ENCODE assay signal across 9 cellular contexts in genomic region chr3:105853801-105854432, GRCh38. TPM values are rescaled to one million over a fixed set of nuclear protein-coding genes. Genes with fewer than 3 reads are reported as not detected.
DNase-seq lines count a peak whose midpoint lies in the region; ATAC-seq and TF ChIP-seq lines count a peak whose summit lies in the region.
"Had no signal": no experiment of that assay in that cellular context is flagged by ENCODE, and none has a peak within 500 bp of the region (broad histone marks: within the 10 kb centered on the region; RNA-seq: fewer than 3 reads in every experiment).

No MANE protein-coding gene starts in this region.

- peaks cover 0 to 5% (median 5%) of the 10 kb centered on the region in 3 donors for H3K9me3 Mint-ChIP-seq in T-cell
- H3K9me3 Mint-ChIP-seq in activated naive CD4-positive, alpha-beta T cell treated with anti-CD3 and anti-CD28 coated beads, Interleukin-2, amount 50 U/mL, for 72 hours = peaks cover 0 to 12% of the 10 kb centered on the region in 2 donors

- no peaks in the 10 kb centered on the region for H3K9me3 ChIP-seq in upper lobe of right lung
- H3K9me3 ChIP-seq in adrenal gland (replicated peaks in 1 of 3) = no peaks in the 10 kb centered on the region
- H3K9me3 ChIP-seq: body of pancreas had no signal

- peak; percentile 100 for ATAC-seq in GM19397 (IDR thresholded peaks at IDR 0.05; ENCODE audit: unreplicated experiment)
- ATAC-seq in HG03039 (IDR thresholded peaks at IDR 0.05; ENCODE audit: unreplicated experiment) = peak; percentile 97
- ATAC-seq in T-cell (replicated peaks in 1 of 4) = peak in 3 of 4 experiments; percentile 24 to 58 (median 40)
- ATAC-seq in upper lobe of right lung = no peak
- ATAC-seq in activated naive CD4-positive, alpha-beta T cell treated with anti-CD3 and anti-CD28 coated beads, Interleukin-2, amount 50 U/mL, for 72 hours = no peak
- ATAC-seq: body of pancreas had no signal

- no peak for TF ChIP-seq CTCF in GM10248 (IDR thresholded peaks at IDR 0.05; ENCODE audit: control extremely low read depth, extremely low read depth, low read depth, missing control alignments)
- TF ChIP-seq CTCF in upper lobe of right lung (IDR thresholded peaks at IDR 0.05) = no peak
- no peak for TF ChIP-seq CTCF in adrenal gland (IDR thresholded peaks at IDR 0.05)

- no peak overlapping the region for H3K27ac ChIP-seq in upper lobe of right lung
- no peak overlapping the region for H3K27ac ChIP-seq in adrenal gland
- H3K27ac ChIP-seq: body of pancreas had no signal

- H3K27me3 Mint-ChIP-seq in T-cell = no peaks in the 10 kb centered on the region

- H3K4me1 ChIP-seq in upper lobe of right lung (no peaks in the 10 kb centered on the region), adrenal gland (replicated peaks in 1 of 2) (peaks cover 0 to 11% of the 10 kb centered on the region in 2 donors)
- H3K4me1 ChIP-seq: body of pancreas had no signal

- intact Hi-C loops in upper lobe of right lung (cut with DNase I) (no loop called here), adrenal gland (cut with DNase I) (no loop called here)

- peaks cover 44 to 67% (median 60%) of the 10 kb centered on the region in 3 donors for H3K4me1 Mint-ChIP-seq in T-cell

- TF ChIP-seq POLR2A in adrenal gland (IDR thresholded peaks at IDR 0.05) = no peak

- no peaks in the 10 kb centered on the region for H3K27me3 ChIP-seq in upper lobe of right lung
- no peaks in the 10 kb centered on the region for H3K27me3 ChIP-seq in adrenal gland
- H3K27me3 ChIP-seq: body of pancreas had no signal

- H3K36me3 ChIP-seq in upper lobe of right lung = peaks cover 37% of the 10 kb centered on the region
- H3K36me3 ChIP-seq in adrenal gland (replicated peaks in 1 of 2) = peaks cover 0 to 12% of the 10 kb centered on the region in 2 donors

- peak overlapping the region in 1 of 2 donors; percentile 43 for H3K27ac Mint-ChIP-seq in T-cell
- H3K27ac Mint-ChIP-seq in activated naive CD4-positive, alpha-beta T cell treated with anti-CD3 and anti-CD28 coated beads, Interleukin-2, amount 50 U/mL, for 72 hours = no peak overlapping the region

- H3K4me3 ChIP-seq in upper lobe of right lung (no peak overlapping the region), adrenal gland (no peak overlapping the region)
- H3K4me3 ChIP-seq: body of pancreas had no signal

- CTCF ChIA-PET in GM10248 (lab: Yijun Ruan, JAX) (no interaction called here), T-cell (lab: Charles Lee) (no interaction called here)

- POLR2A ChIA-PET in GM10248 (lab: Yijun Ruan, JAX) = no interaction called here
- POLR2A ChIA-PET in T-cell (lab: Charles Lee) = interaction anchor here in 1 of 2 donors (0.6 kb wide), 1 partner anchor 99 kb away, joined by 3 read pairs; no protein-coding TSS in a partner anchor

- peak; percentile 37 for DNase-seq in GM10248 (ENCODE audit: extremely low spot score)
- peak in 1 of 34 experiments; percentile 16 for DNase-seq in T-cell
- DNase-seq in upper lobe of right lung = no peak
- no peak for DNase-seq in iPS-NIHi7 (ENCODE audit: extremely low spot score)
- DNase-seq in activated naive CD4-positive, alpha-beta T cell treated with anti-CD3 and anti-CD28 coated beads, Interleukin-2, amount 50 U/mL, for 72 hours (ENCODE audit: low spot score in 2 of 2) = no peak
- DNase-seq in adrenal gland = no peak
- DNase-seq: body of pancreas had no signal

- no peak overlapping the region for H3K4me3 Mint-ChIP-seq in T-cell

- 91 to 95% (median 92%) methylated on average over 7 of the region's 7 CpGs for WGBS in adrenal gland, 4 donors

- H3K36me3 Mint-ChIP-seq in T-cell = peaks cover 64% of the 10 kb centered on the region
- H3K36me3 Mint-ChIP-seq in activated naive CD4-positive, alpha-beta T cell treated with anti-CD3 and anti-CD28 coated beads, Interleukin-2, amount 50 U/mL, for 72 hours = peaks cover 19 to 71% of the 10 kb centered on the region in 2 donors

RNA-seq across cellular contexts. Expression of gene CBLB, which starts 14.9 kb away (rescaled TPM):
- total RNA-seq in T-cell (100 to 1,000 TPM in 2 of 5 donors, 10 to 100 TPM in 3; 81.3 to 120 (median 99.6) TPM), upper lobe of right lung (41.5 TPM), adrenal gland (10 to 100 TPM; 23.4 to 58.9 (median 39.5) TPM)
- 100 to 1,000 TPM in 1 of 2 donors, 10 to 100 TPM in 1; 81.3 to 107 TPM for total RNA-seq in activated naive CD4-positive, alpha-beta T cell treated with anti-CD3 and anti-CD28 coated beads, Interleukin-2, amount 50 U/mL, for 72 hours
- 10 to 100 TPM; 20.4 to 31.8 (median 27.9) TPM for polyA plus RNA-seq in adrenal gland

Comparison
In these comparisons a context has a peak if more than half of its experiments do, and no peak if none do; other contexts are left out.
1. ATAC-seq: peak in GM19397 (single experiment), HG03039 (single experiment) and T-cell (3 of 4); none in upper lobe of right lung (single experiment) and activated naive CD4-positive, alpha-beta T cell treated with anti-CD3 and anti-CD28 coated beads, Interleukin-2, amount 50 U/mL, for 72 hours (0 of 2).